In genomic region chr5:43225649-43226245, GRCh38 we compare ENCODE assay signal across 15 cellular contexts. TPM values are rescaled to one million over a fixed set of nuclear protein-coding genes. Genes with fewer than 3 reads are reported as not detected.
"Had no signal": no experiment of that assay in that cellular context is flagged by ENCODE, and none has a peak within 500 bp of the region (broad histone marks: within the 10 kb centered on the region; RNA-seq: fewer than 3 reads in every experiment).

No MANE protein-coding gene starts in this region.

- H3K36me3 ChIP-seq: brain microvascular endothelial cell, spleen, suprapubic skin, upper lobe of left lung had no signal

- H3K4me3 ChIP-seq: hepatocyte, spleen, suprapubic skin, upper lobe of left lung had no signal

- ATAC-seq: sciatic nerve; stimulated activated naive CD8-positive, alpha-beta T cell treated with anti-CD3 and anti-CD28 coated beads, Interleukin-15, Interleukin-2, amounts not matched to agents 100 U/mL and 50 U/mL, for 24 hours had no signal

- H2AFZ ChIP-seq: hepatocyte had no signal

- DNase-seq: activated CD4-positive, alpha-beta memory T cell treated with anti-CD3 and anti-CD28 coated beads, Interleukin-2, amount 10 ng/mL, durations not matched to agents 7 days and 5 days; activated CD4-positive, alpha-beta T cell treated with anti-CD3 and anti-CD28 coated beads for 1 hour; activated naive CD4-positive, alpha-beta T cell treated with anti-CD3 and anti-CD28 coated beads, Interleukin-2, amount 50 U/mL, for 16 hours; brain microvascular endothelial cell; cerebellar nuclear complex; kidney; mesendoderm; spleen; stimulated activated CD4-positive, alpha-beta T cell treated with anti-CD3 and anti-CD28 coated beads, Interleukin-1b, Interleukin-23, amount 100 ng/mL, for 48 hours; stimulated activated naive CD8-positive, alpha-beta T cell treated with anti-CD3 and anti-CD28 coated beads, Interleukin-15, Interleukin-2, amounts not matched to agents 100 U/mL and 50 U/mL, for 24 hours; upper lobe of left lung had no signal

- H3K4me1 ChIP-seq: spleen, suprapubic skin, upper lobe of left lung had no signal

- H3K4me2 ChIP-seq: hepatocyte had no signal

- H3K27ac ChIP-seq: brain microvascular endothelial cell, hepatocyte, spleen, suprapubic skin, upper lobe of left lung had no signal

- H3K9me3 ChIP-seq: spleen, suprapubic skin, upper lobe of left lung had no signal

- FAIRE-seq: kidney had no signal

- H3K79me2 ChIP-seq: hepatocyte had no signal

- H3K27me3 ChIP-seq: brain microvascular endothelial cell, hepatocyte, spleen, suprapubic skin, upper lobe of left lung had no signal

RNA-seq across cellular contexts. Expression of gene NIM1K, which starts 33.7 kb away (rescaled TPM):
- total RNA-seq: hepatocyte, liver had no signal
- polyA plus RNA-seq: hepatocyte had no signal
